Comparison of ENCODE assay signal across 20 cellular contexts in genomic region chr4:71857713-71858451, GRCh38.
A peak's percentile ranks its signal among the peaks of the same experiment; 100 is the strongest.
DNase-seq lines count a peak whose midpoint lies in the region; ATAC-seq, FAIRE-seq and TF ChIP-seq lines count a peak whose summit lies in the region.
"Had no signal": no experiment of that assay in that cellular context is flagged by ENCODE, and none has a peak within 500 bp of the region (broad histone marks: within the 10 kb centered on the region; RNA-seq: fewer than 3 reads in every experiment).

No MANE protein-coding gene starts in this region.

- H3K23me2 ChIP-seq in H1 (ENCODE audit: low read depth, low read length) = no peaks in the 10 kb centered on the region

- H2BK5ac ChIP-seq in H1 (ENCODE audit: low read depth, low read length) = no peak overlapping the region

- no peaks in the 10 kb centered on the region for H3K79me1 ChIP-seq in H1 (ENCODE audit: low read depth, low read length)

- no peak overlapping the region for H2BK120ac ChIP-seq in H1 (replicated peaks; ENCODE audit: low read depth, low read length)

- no peak overlapping the region for H3K14ac ChIP-seq in H1 (ENCODE audit: insufficient read length)

- TF ChIP-seq POLR2A in H1 (IDR thresholded peaks at IDR 0.05; ENCODE audit: control extremely low read depth in 1 of 2, low read depth in 2 of 2, low read length in 2 of 2) (no peak), upper lobe of left lung (IDR thresholded peaks at IDR 0.05) (no peak)

- H3K36me3 ChIP-seq in H1 (ENCODE audit: control insufficient read depth in 2 of 4, insufficient read depth in 4 of 4, low read length in 3 of 4) = peaks cover 0 to 10% (median 2%) of the 10 kb centered on the region in 4 experiments; a peak in 3 of 8 replicates
- H3K36me3 ChIP-seq in left lung = no peaks in the 10 kb centered on the region
- H3K36me3 ChIP-seq in upper lobe of left lung = no peaks in the 10 kb centered on the region
- H3K36me3 ChIP-seq: esophagus squamous epithelium, sigmoid colon had no signal

- no peak for TF ChIP-seq CTCF in H1 (IDR thresholded peaks at IDR 0.05; ENCODE audit: control extremely low read depth in 1 of 3, insufficient read depth in 1 of 3, low read depth in 1 of 3, low read length in 3 of 3)
- no peak for TF ChIP-seq CTCF in left lung (IDR thresholded peaks at IDR 0.05)
- no peak for TF ChIP-seq CTCF in upper lobe of left lung (IDR thresholded peaks at IDR 0.05)

- H3K27me3 ChIP-seq in H1 (replicated peaks in 1 of 4; ENCODE audit: control insufficient read depth in 3 of 4, extremely low read depth in 1 of 4, insufficient read depth in 3 of 4, low read length in 3 of 4) = no peaks in the 10 kb centered on the region
- H3K27me3 ChIP-seq in left lung = no peaks in the 10 kb centered on the region
- H3K27me3 ChIP-seq in upper lobe of left lung = no peaks in the 10 kb centered on the region
- H3K27me3 ChIP-seq: esophagus squamous epithelium, sigmoid colon had no signal

- 45% methylated on average over 9 of the region's 9 CpGs; no CpG with 5 or more reads in 1 of the 2 experiments for WGBS in H1 (ENCODE audit: extremely low coverage in 1 of 2, insufficient coverage in 1 of 2, insufficient read length in 1 of 2, insufficient replicate concordance in 2 of 2, low coverage in 1 of 2, low lambda C conversion rate in 2 of 2, missing lambda C conversion rate in 1 of 2), 2 experiments
- WGBS in upper lobe of left lung, 2 donors = 27 to 28% methylated on average over 9 of the region's 9 CpGs

- H3K18ac ChIP-seq in H1 (ENCODE audit: extremely low read depth, low read length) = 0 out of 2 replicates have a peak overlapping the region, but pooled peaks have one; percentile 25

- TF ChIP-seq EP300 in H1 (IDR thresholded peaks at IDR 0.05; ENCODE audit: borderline replicate concordance in 1 of 2, low read depth in 2 of 2, low read length in 2 of 2) = peak; percentile 11 to 83; a peak in 2 of 3 replicates
- no peak for TF ChIP-seq EP300 in upper lobe of left lung (IDR thresholded peaks at IDR 0.05)

- H3K4ac ChIP-seq in H1 (replicated peaks; ENCODE audit: insufficient read length, low read depth, low read length) = no peak overlapping the region

- peak overlapping the region; percentile 28; the same call in 1 of the 2 replicates for H2AFZ ChIP-seq in H1 (ENCODE audit: low read length)

- no peak overlapping the region for H2BK20ac ChIP-seq in H1 (ENCODE audit: low read length)

- H3K9me3 ChIP-seq in H1 (ENCODE audit: insufficient read depth in 2 of 2, low read depth in 1 of 2, low read length in 1 of 2) (peaks cover 17 to 30% of the 10 kb centered on the region in 2 experiments), left lung (peaks cover 0 to 26% of the 10 kb centered on the region in 2 donors), upper lobe of left lung (peaks cover 0 to 6% (median 2%) of the 10 kb centered on the region in 4 donors)

- no peak overlapping the region for H3K23ac ChIP-seq in H1 (ENCODE audit: insufficient read length)

- H4K91ac ChIP-seq in H1 (replicated peaks; ENCODE audit: insufficient read length, low read length) = no peak overlapping the region

- peak overlapping the region; percentile 28 to 53; a peak in 3 of 4 replicates for H3K4me2 ChIP-seq in H1 (ENCODE audit: insufficient read depth in 1 of 2, low read depth in 2 of 2, low read length in 2 of 2)

- H4K5ac ChIP-seq in H1 (ENCODE audit: insufficient read length, low read depth, low read length) = no peak overlapping the region

- H4K8ac ChIP-seq in H1 (ENCODE audit: extremely low read depth, insufficient read depth, low read length) = no peak overlapping the region

- no peaks in the 10 kb centered on the region for H4K20me1 ChIP-seq in H1 (replicated peaks in 1 of 2; ENCODE audit: control insufficient read depth in 1 of 2, insufficient read depth in 2 of 2, low read length in 2 of 2)

- H2BK12ac ChIP-seq in H1 (ENCODE audit: low read depth, low read length) = no peak overlapping the region

- FAIRE-seq in H1 (lab: Jason Lieb, UNC) = peak; percentile 96
- FAIRE-seq: bronchial epithelial cell, HepG2 had no signal

- H3K4me1 ChIP-seq in H1 (replicated peaks in 1 of 4; ENCODE audit: control insufficient read depth in 3 of 4, insufficient read depth in 4 of 4, low read length in 3 of 4) (peaks cover 0 to 14% (median 1%) of the 10 kb centered on the region in 4 experiments; a peak in 5 of 7 replicates), left lung (no peaks in the 10 kb centered on the region), upper lobe of left lung (no peaks in the 10 kb centered on the region)
- H3K4me1 ChIP-seq: esophagus squamous epithelium, sigmoid colon had no signal

- H3K9ac ChIP-seq in H1 (replicated peaks in 1 of 4; ENCODE audit: extremely low read depth in 1 of 4, low read depth in 3 of 4, low read length in 3 of 4) = no peak overlapping the region

- POLR2A ChIA-PET in H1 (lab: Charles Lee; ENCODE audit: partially characterized antibody) = interaction anchor here (0.7 to 1.1 kb wide), 3 partner anchors 10 to 654 kb away, joined by 3 to 4 read pairs (median 4); no protein-coding TSS in a partner anchor

- peak; percentile 93 for ATAC-seq in left lung
- peak; percentile 10 to 65 for ATAC-seq in upper lobe of left lung (ENCODE audit: low FRiP score in 2 of 2)
- no peak for ATAC-seq in HG03457 (IDR thresholded peaks at IDR 0.05; ENCODE audit: unreplicated experiment)
- no peak for ATAC-seq in HG03469 (IDR thresholded peaks at IDR 0.05; ENCODE audit: unreplicated experiment)
- ATAC-seq: activated CD4-positive, alpha-beta T cell treated with anti-CD3 and anti-CD28 coated beads for 36 hours; HepG2; Panc1 had no signal

- DNase-seq in NCI-H226 = peak; percentile 43
- peak; percentile 58 to 88 for DNase-seq in H1 (ENCODE audit: low read depth in 1 of 2, low spot score in 2 of 2)
- peak in 1 of 2 donors; percentile 37 for DNase-seq in left lung
- DNase-seq in upper lobe of left lung = peak in 1 of 2 donors; percentile 20
- no peak for DNase-seq in pons (ENCODE audit: low spot score)
- DNase-seq: activated CD4-positive, alpha-beta T cell treated with anti-CD3 and anti-CD28 coated beads for 36 hours; esophagus squamous epithelium; GDM1; NCI-H1436 treated with DMSO at 0.1 percent for 48 hours; NCI-H82; occipital lobe; sigmoid colon; stimulated activated CD4-positive, alpha-beta T cell treated with anti-CD3 and anti-CD28 coated beads, Interleukin-1b, Interleukin-23, amount 100 ng/mL, for 48 hours; T-helper 9 cell had no signal

- H2AK5ac ChIP-seq in H1 (ENCODE audit: low read depth, low read length) = no peak overlapping the region

- no peak overlapping the region for H3K56ac ChIP-seq in H1 (replicated peaks; ENCODE audit: insufficient read length, low read depth, low read length)

- no peak overlapping the region for H2BK15ac ChIP-seq in H1 (ENCODE audit: low read length)

- TF ChIP-seq RAD21 in H1 (IDR thresholded peaks at IDR 0.05 in 1 of 2, conservative IDR thresholded peaks at IDR 0.05 in 1 of 2; ENCODE audit: low read depth in 2 of 2, low read length in 2 of 2) = peak; percentile 25 to 43; a peak in 3 of 4 replicates

- CTCF ChIA-PET in H1 (lab: Charles Lee; ENCODE audit: partially characterized antibody) = interaction anchor here (1.0 to 1.2 kb wide), 2 partner anchors 50 to 69 kb away, joined by 3 to 5 read pairs; no protein-coding TSS in a partner anchor

- H3K27ac ChIP-seq in H1 (ENCODE audit: low read depth, low read length) (no peak overlapping the region), left lung (no peak overlapping the region), upper lobe of left lung (no peak overlapping the region)
- H3K27ac ChIP-seq: esophagus squamous epithelium, sigmoid colon, SK-N-MC had no signal

- intact Hi-C loops in left lung (cut with DNase I) = no loop called here

- H3K79me2 ChIP-seq in H1 (ENCODE audit: control insufficient read depth in 1 of 2, insufficient read depth in 2 of 2, low read length in 2 of 2) = no peaks in the 10 kb centered on the region

- peak overlapping the region in 1 of 4 experiments; percentile 33; a peak in 2 of 8 replicates for H3K4me3 ChIP-seq in H1 (ENCODE audit: extremely low read depth in 1 of 4, insufficient read depth in 2 of 4, low read depth in 3 of 4, low read length in 4 of 4)
- H3K4me3 ChIP-seq in left lung = no peak overlapping the region
- H3K4me3 ChIP-seq in upper lobe of left lung = no peak overlapping the region
- H3K4me3 ChIP-seq: esophagus squamous epithelium, sigmoid colon, SK-N-MC had no signal

TF ChIP-seq in H1, 55 proteins besides CTCF, POLR2A, EP300 and RAD21 (continues in another document):
- TF ChIP-seq SAP30 (IDR thresholded peaks at IDR 0.05; ENCODE audit: insufficient read depth, insufficient replicate concordance, low read length) (no peak), CHD2 (IDR thresholded peaks at IDR 0.05; ENCODE audit: low read length) (peak; percentile 73), ZNF274 (IDR thresholded peaks at IDR 0.05; ENCODE audit: borderline replicate concordance, extremely low read depth, low read length) (no peak), CHD1 (IDR thresholded peaks at IDR 0.05; ENCODE audit: low read depth, low read length) (no peak), SP1 (IDR thresholded peaks at IDR 0.05; ENCODE audit: low read depth, low read length) (peak; percentile 94), SIN3A (conservative IDR thresholded peaks at IDR 0.05 in 1 of 2, IDR thresholded peaks at IDR 0.05 in 1 of 2; ENCODE audit: low read depth in 1 of 2, low read length in 2 of 2) (no peak), KDM5A (IDR thresholded peaks at IDR 0.05; ENCODE audit: low read length) (no peak), RBBP5 (IDR thresholded peaks at IDR 0.05; ENCODE audit: borderline replicate concordance, low read depth, low read length) (peak; percentile 99; the same call in 1 of the 2 replicates), HDAC2 (IDR thresholded peaks at IDR 0.05; ENCODE audit: borderline replicate concordance in 1 of 2, low read depth in 2 of 2, low read length in 2 of 2) (no peak)

Comparison
In these comparisons a context has a peak if more than half of its experiments do, and no peak if none do; other contexts are left out.
1. ATAC-seq: peak in left lung (single experiment) and upper lobe of left lung (2 of 2); none in HG03457 (single experiment) and HG03469 (single experiment).